1 cellular context compared by ENCODE assay signal in the genomic region with DNA sequence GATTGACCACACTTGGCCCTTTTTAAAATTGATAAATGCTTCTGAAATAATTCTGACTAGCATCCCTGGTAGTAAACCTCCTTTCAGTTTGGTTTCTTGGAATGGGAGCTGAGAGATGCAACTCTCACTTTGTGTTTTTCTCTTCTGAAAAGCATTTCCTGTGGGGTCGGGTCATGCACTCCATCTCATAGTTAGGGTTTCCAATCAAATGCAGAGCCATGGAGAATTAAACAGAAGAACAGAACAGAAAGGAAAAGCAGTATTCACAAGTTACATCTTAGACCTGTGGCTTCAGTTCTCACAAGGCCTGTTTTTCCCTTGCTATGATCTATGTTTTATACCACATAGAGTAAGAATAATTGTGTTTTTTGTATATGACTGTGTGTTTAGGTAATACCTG.
A peak's percentile ranks its signal among the peaks of the same experiment; 100 is the strongest.
TF ChIP-seq lines count a peak whose summit lies in the region.

No MANE protein-coding gene starts in this region.

TF ChIP-seq in GM12878, 131 proteins besides CTCF, POLR2A, EP300 and RAD21:
- TF ChIP-seq ZBTB11 (CRISPR knock-in tag; IDR thresholded peaks at IDR 0.05) (no peak), SRF (IDR thresholded peaks at IDR 0.05; ENCODE audit: low read depth in 2 of 2, low read length in 2 of 2) (0 out of 4 replicates have a peak, but pooled peaks of 1 of the 2 experiments have one; percentile 15), ZNF592 (IDR thresholded peaks at IDR 0.05) (no peak), SIX5 (IDR thresholded peaks at IDR 0.05; ENCODE audit: low read depth, low read length, severe bottlenecking) (no peak)
